ENCODE assay signal across 14 cellular contexts in genomic region chr5:175383350-175383749, GRCh38.
DNase-seq lines count a peak whose midpoint lies in the region; ATAC-seq and TF ChIP-seq lines count a peak whose summit lies in the region.
"Had no signal": no experiment of that assay in that cellular context is flagged by ENCODE, and none has a peak within 500 bp of the region (broad histone marks: within the 10 kb centered on the region; RNA-seq: fewer than 3 reads in every experiment).

No MANE protein-coding gene starts in this region.

- intact Hi-C loops in CD8-positive, alpha-beta T cell (cut with DNase I, micrococcal nuclease), result no loop called here

- H3K4me1 ChIP-seq in DND-41 (ENCODE audit: insufficient read depth, low read length) (no peaks in the 10 kb centered on the region), neural progenitor cell (peaks cover 3% of the 10 kb centered on the region)
- H3K4me1 ChIP-seq in CD8-positive, alpha-beta T cell (ENCODE audit: insufficient read depth, low read length), result no peaks in the 10 kb centered on the region

- H3K4me3 ChIP-seq in DND-41 (ENCODE audit: low read depth in 1 of 2, low read length in 2 of 2) (no peak overlapping the region), neural progenitor cell (no peak overlapping the region)
- no peak overlapping the region for H3K4me3 ChIP-seq in CD8-positive, alpha-beta T cell (ENCODE audit: low read depth, low read length)
- H3K4me3 ChIP-seq: smooth muscle cell had no signal

- H3K4me2 ChIP-seq in DND-41 (ENCODE audit: insufficient read depth, low read length) (no peak overlapping the region), neural progenitor cell (no peak overlapping the region)
- H3K4me2 ChIP-seq: smooth muscle cell had no signal

- H2AFZ ChIP-seq in DND-41 (ENCODE audit: low read depth, low read length) (no peak overlapping the region), neural progenitor cell (replicated peaks) (no peak overlapping the region)

- no peaks in the 10 kb centered on the region for H3K9me3 Mint-ChIP-seq in neural progenitor cell
- no peaks in the 10 kb centered on the region for H3K9me3 Mint-ChIP-seq in CD8-positive, alpha-beta T cell
- H3K9me3 Mint-ChIP-seq: stimulated activated naive CD8-positive, alpha-beta T cell treated with anti-CD3 and anti-CD28 coated beads, Interleukin-15, Interleukin-2, amounts not matched to agents 100 ng/mL and 50 ng/mL, for 24 hours had no signal

- H3K4me1 Mint-ChIP-seq in neural progenitor cell, result peaks cover 18% of the 10 kb centered on the region
- no peaks in the 10 kb centered on the region for H3K4me1 Mint-ChIP-seq in CD8-positive, alpha-beta T cell (ENCODE audit: low read depth)
- H3K4me1 Mint-ChIP-seq: memory B cell had no signal

- H3K27ac Mint-ChIP-seq in neural progenitor cell, result peak overlapping the region; percentile 11
- no peak overlapping the region for H3K27ac Mint-ChIP-seq in CD8-positive, alpha-beta T cell
- H3K27ac Mint-ChIP-seq: memory B cell; stimulated activated naive CD8-positive, alpha-beta T cell treated with anti-CD3 and anti-CD28 coated beads, Interleukin-15, Interleukin-2, amounts not matched to agents 100 ng/mL and 50 ng/mL, for 24 hours had no signal

- H3K36me3 Mint-ChIP-seq in neural progenitor cell, result no peaks in the 10 kb centered on the region
- no peaks in the 10 kb centered on the region for H3K36me3 Mint-ChIP-seq in CD8-positive, alpha-beta T cell
- H3K36me3 Mint-ChIP-seq: memory B cell had no signal

- H3K79me2 ChIP-seq in DND-41 (ENCODE audit: insufficient read depth, low read length) (no peaks in the 10 kb centered on the region), neural progenitor cell (ENCODE audit: low read depth) (no peaks in the 10 kb centered on the region)

- H3K27ac ChIP-seq in DND-41 (ENCODE audit: low read length), result no peak overlapping the region
- H3K27ac ChIP-seq in neural progenitor cell, result no peak overlapping the region
- no peak overlapping the region for H3K27ac ChIP-seq in CD8-positive, alpha-beta T cell (ENCODE audit: low read depth, low read length)
- H3K27ac ChIP-seq: brain microvascular endothelial cell, C4-2B had no signal

- peaks cover 4% of the 10 kb centered on the region for H3K27me3 Mint-ChIP-seq in neural progenitor cell (ENCODE audit: insufficient read depth, low read depth)
- H3K27me3 Mint-ChIP-seq in CD8-positive, alpha-beta T cell (ENCODE audit: low read depth), result peaks cover 6% of the 10 kb centered on the region
- H3K27me3 Mint-ChIP-seq: memory B cell had no signal

- no peak overlapping the region for H3K4me3 Mint-ChIP-seq in neural progenitor cell
- no peak overlapping the region for H3K4me3 Mint-ChIP-seq in CD8-positive, alpha-beta T cell
- H3K4me3 Mint-ChIP-seq: memory B cell; stimulated activated naive CD8-positive, alpha-beta T cell treated with anti-CD3 and anti-CD28 coated beads, Interleukin-15, Interleukin-2, amounts not matched to agents 100 ng/mL and 50 ng/mL, for 24 hours had no signal

- ATAC-seq in DND-41 (ENCODE audit: insufficient read depth, low read depth) (no peak), GM19467 (IDR thresholded peaks at IDR 0.05; ENCODE audit: unreplicated experiment) (no peak)
- ATAC-seq in CD8-positive, alpha-beta T cell, result no peak

- H4K20me1 ChIP-seq in DND-41 (ENCODE audit: insufficient read depth, low read length), result no peaks in the 10 kb centered on the region
- no peaks in the 10 kb centered on the region for H4K20me1 ChIP-seq in neural progenitor cell (ENCODE audit: low read depth)

- H3K9me3 ChIP-seq in DND-41 (ENCODE audit: insufficient read depth, low read length, severe bottlenecking) (no peaks in the 10 kb centered on the region), neural progenitor cell (ENCODE audit: low read depth) (no peaks in the 10 kb centered on the region)
- H3K9me3 ChIP-seq in CD8-positive, alpha-beta T cell (ENCODE audit: low read length), result no peaks in the 10 kb centered on the region

- H3K27me3 ChIP-seq in DND-41 (ENCODE audit: insufficient read depth, low read length, poor library complexity) (no peaks in the 10 kb centered on the region), neural progenitor cell (no peaks in the 10 kb centered on the region)
- no peaks in the 10 kb centered on the region for H3K27me3 ChIP-seq in CD8-positive, alpha-beta T cell (ENCODE audit: insufficient read depth, low read length)
- H3K27me3 ChIP-seq: brain microvascular endothelial cell had no signal

- TF ChIP-seq CTCF in DND-41 (IDR thresholded peaks at IDR 0.05; ENCODE audit: borderline replicate concordance, extremely low read depth, low read length, poor library complexity, severe bottlenecking) (no peak), neural progenitor cell (IDR thresholded peaks at IDR 0.05) (no peak)
- no peak for TF ChIP-seq CTCF in CD8-positive, alpha-beta T cell (IDR thresholded peaks at IDR 0.05)

- peak; percentile 5 for DNase-seq in DND-41
- DNase-seq in NCI-H2029 (lab: John Stamatoyannopoulos, UW), result peak; percentile 70
- peak; percentile 55 for DNase-seq in SW480 (ENCODE audit: low spot score)
- no peak for DNase-seq in neural progenitor cell (ENCODE audit: low spot score)
- DNase-seq in CD8-positive, alpha-beta T cell, result no peak
- no peak for DNase-seq in mucosa of gallbladder (ENCODE audit: low spot score)
- DNase-seq in NCI-H2227 treated with DMSO at 0.1 percent for 48 hours (lab: John Stamatoyannopoulos, UW), result no peak
- DNase-seq: activated gamma-delta T cell treated with Interleukin-2 at 50 U/mL for 16 hours, brain microvascular endothelial cell had no signal

- H3K36me3 ChIP-seq in DND-41 (ENCODE audit: insufficient read depth, low read length) (no peaks in the 10 kb centered on the region), neural progenitor cell (no peaks in the 10 kb centered on the region)
- H3K36me3 ChIP-seq in CD8-positive, alpha-beta T cell (ENCODE audit: insufficient read depth, low read length), result no peaks in the 10 kb centered on the region
- H3K36me3 ChIP-seq: brain microvascular endothelial cell had no signal

- H3K9ac ChIP-seq in DND-41 (ENCODE audit: low read depth, low read length) (no peak overlapping the region), neural progenitor cell (no peak overlapping the region)

- CTCF ChIA-PET in CD8-positive, alpha-beta T cell (lab: Charles Lee), result no interaction called here

- no peaks in the 10 kb centered on the region for H3F3A ChIP-seq in neural progenitor cell (ENCODE audit: low read depth)

- POLR2A ChIA-PET in CD8-positive, alpha-beta T cell (lab: Charles Lee), result no interaction called here

Comparison
In these comparisons a context has a peak if more than half of its experiments do, and no peak if none do; other contexts are left out.
1. DNase-seq: peak in DND-41 (single experiment), NCI-H2029 (single experiment) and SW480 (single experiment); none in neural progenitor cell (single experiment), CD8-positive, alpha-beta T cell (0 of 7), mucosa of gallbladder (single experiment) and NCI-H2227 treated with DMSO at 0.1 percent for 48 hours (single experiment).